In the genomic region with DNA sequence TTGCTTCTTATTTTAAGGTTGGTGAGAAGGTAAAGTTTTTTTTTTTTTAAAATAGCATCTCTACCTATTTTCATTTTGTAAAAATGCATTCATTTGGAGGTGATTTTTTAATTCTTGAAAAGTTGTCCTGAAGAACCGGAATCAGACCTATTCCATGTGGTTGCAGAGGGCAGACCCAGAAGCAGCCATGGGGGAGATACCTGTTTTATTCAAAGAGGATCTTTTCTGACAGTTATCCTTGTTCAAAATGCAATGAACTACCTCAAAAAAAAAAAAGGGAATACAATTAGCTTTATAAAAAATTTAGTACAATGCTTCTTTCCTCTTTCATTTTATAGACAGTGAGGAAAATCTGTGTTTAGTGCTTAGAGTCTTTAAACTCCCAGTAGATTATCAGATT, we compare ENCODE assay signal across 7 cellular contexts. TPM values are rescaled to one million over a fixed set of nuclear protein-coding genes. Genes with fewer than 3 reads are reported as not detected.
DNase-seq lines count a peak whose midpoint lies in the region; ATAC-seq, FAIRE-seq and TF ChIP-seq lines count a peak whose summit lies in the region.

No MANE protein-coding gene starts in this region.

- TF ChIP-seq RAD21 in HepG2 (CRISPR knock-in tag; IDR thresholded peaks at IDR 0.05) = no peak

- no peak for ATAC-seq in HepG2
- ATAC-seq in thoracic aorta (ENCODE audit: insufficient number of reproducible peaks, low FRiP score, low read depth) = no peak
- ATAC-seq in GM21529 (IDR thresholded peaks at IDR 0.05; ENCODE audit: unreplicated experiment) = no peak

- intact Hi-C loops in HepG2 (cut with micrococcal nuclease; ENCODE audit: unreplicated experiment) = loop anchor here (5.0 to 10.0 kb wide), 2 partner anchors 364 to 671 kb away; a partner anchor contains a TSS

- no peak for FAIRE-seq in HepG2 (lab: Jason Lieb, UNC)
- no peak for FAIRE-seq in small intestine (lab: Jason Lieb, UNC)

- TF ChIP-seq CTCF in HEK293 (tag by site-specific recombination; IDR thresholded peaks at IDR 0.05) = no peak
- TF ChIP-seq CTCF in HepG2 (CRISPR knock-in tag; IDR thresholded peaks at IDR 0.05) = no peak
- no peak for TF ChIP-seq CTCF in thoracic aorta (IDR thresholded peaks at IDR 0.05)

- POLR2A ChIA-PET in HEK293 (lab: Yijun Ruan, JAX) = interaction anchor here (0.7 to 2.9 kb wide), 5 partner anchors 9 to 251 kb away, joined by 3 to 38 read pairs (median 13); a partner anchor contains a TSS
- POLR2A ChIA-PET in HepG2 (lab: Yijun Ruan, JAX) = interaction anchor here (1.3 to 4.0 kb wide), 7 partner anchors 9 to 275 kb away, joined by 4 to 35 read pairs (median 9); a partner anchor contains a TSS

- no peak for TF ChIP-seq EP300 in HepG2 (IDR thresholded peaks at IDR 0.05; ENCODE audit: low read depth in 2 of 2, low read length in 2 of 2)
- no peak for TF ChIP-seq EP300 in HepG2 (CRISPR knock-in tag; IDR thresholded peaks at IDR 0.05; ENCODE audit: borderline replicate concordance)

- in situ Hi-C loops in HepG2 (cut with HindIII; ENCODE audit: extremely low pct_ligation_motif_present, low pct_unique_long_range_greater_than_20kb) = loop anchor here (5.0 to 25.0 kb wide), 3 partner anchors 251 to 676 kb away; a partner anchor contains a TSS

- TF ChIP-seq POLR2A in HepG2 (IDR thresholded peaks at IDR 0.05; ENCODE audit: insufficient read depth in 1 of 2, low read depth in 2 of 2, low read length in 2 of 2) = no peak

- H4K20me1 ChIP-seq in HepG2 (ENCODE audit: insufficient read depth, low read length) = no peaks in the 10 kb centered on the region

- CTCF ChIA-PET in HEK293 (lab: Yijun Ruan, JAX) = interaction anchor here (0.7 to 6.1 kb wide), 14 partner anchors 8 to 274 kb away, joined by 3 to 91 read pairs (median 4); a partner anchor contains a TSS
- CTCF ChIA-PET in HepG2 (lab: Yijun Ruan, JAX; ENCODE audit: low intra/inter-chr PET ratio, low total read pairs) = interaction anchor here (0.9 to 2.8 kb wide), 2 partner anchors 8 to 19 kb away, joined by 5 to 40 read pairs; a partner anchor contains a TSS

- peak overlapping the region; percentile 85 for H3K4me2 ChIP-seq in HepG2 (ENCODE audit: low read depth, low read length)

- H3K27me3 ChIP-seq in HepG2 (ENCODE audit: control insufficient read depth in 1 of 2, insufficient read depth in 2 of 2, low read length in 2 of 2) (no peaks in the 10 kb centered on the region; a peak in 1 of 5 replicates), thoracic aorta (replicated peaks; ENCODE audit: insufficient read depth) (no peaks in the 10 kb centered on the region), small intestine (ENCODE audit: control insufficient read depth in 2 of 2, insufficient read depth in 2 of 2, low read length in 2 of 2) (no peaks in the 10 kb centered on the region)

- H3K4me3 ChIP-seq in HEK293 (ENCODE audit: low read depth, low read length) = peak overlapping the region; percentile 77
- peak overlapping the region; percentile 72 to 89 (median 80) for H3K4me3 ChIP-seq in HepG2 (replicated peaks in 1 of 3; ENCODE audit: insufficient read depth in 1 of 3, low read depth in 2 of 3, low read length in 3 of 3)
- H3K4me3 ChIP-seq in thoracic aorta = peak overlapping the region; percentile 78
- no peak overlapping the region for H3K4me3 ChIP-seq in small intestine (ENCODE audit: low read depth in 1 of 2, low read length in 2 of 2)

- H3K79me2 ChIP-seq in HepG2 (ENCODE audit: insufficient read depth, low read length) = no peaks in the 10 kb centered on the region

- DNase-seq in HepG2 (ENCODE audit: low spot score) (no peak), thoracic aorta (ENCODE audit: low spot score) (no peak), small intestine (no peak)
- DNase-seq in activated CD8-positive, alpha-beta memory T cell treated with anti-CD3 and anti-CD28 coated beads for 24 hours = no peak

- 47% methylated on average over 1 of the region's 1 CpG for WGBS in HepG2 (ENCODE audit: low lambda C conversion rate)
- WGBS in small intestine, 3 donors = 84 to 93% (median 91%) methylated on average over 1 of the region's 1 CpG

- H3K9me3 ChIP-seq in HEK293 (ENCODE audit: control insufficient read depth, insufficient read depth, low read depth, low read length) (no peaks in the 10 kb centered on the region), HepG2 (ENCODE audit: low read length) (no peaks in the 10 kb centered on the region), thoracic aorta (no peaks in the 10 kb centered on the region), small intestine (ENCODE audit: control insufficient read depth, low read depth) (no peaks in the 10 kb centered on the region)

- H3K36me3 ChIP-seq in HEK293 (ENCODE audit: control insufficient read depth in 2 of 2, insufficient read depth in 1 of 2, low read length in 2 of 2) (no peaks in the 10 kb centered on the region), HepG2 (replicated peaks in 1 of 2; ENCODE audit: control insufficient read depth in 1 of 2, insufficient read depth in 2 of 2, low read length in 2 of 2) (no peaks in the 10 kb centered on the region), thoracic aorta (no peaks in the 10 kb centered on the region), small intestine (ENCODE audit: control insufficient read depth in 2 of 2, insufficient read depth in 2 of 2, low read length in 2 of 2) (no peaks in the 10 kb centered on the region)

- peak overlapping the region; percentile 95 for H3K9ac ChIP-seq in HepG2 (ENCODE audit: insufficient read depth, low read depth, low read length)

- H3K4me1 ChIP-seq in HEK293 (ENCODE audit: control insufficient read depth, insufficient read depth, low read length) = peaks cover 2% of the 10 kb centered on the region; the same call in 1 of the 2 replicates
- peaks cover 27% of the 10 kb centered on the region for H3K4me1 ChIP-seq in HepG2 (ENCODE audit: insufficient read depth, low read length)
- H3K4me1 ChIP-seq in thoracic aorta (ENCODE audit: control insufficient read depth in 1 of 2, low read depth in 2 of 2) = peaks cover 14 to 28% of the 10 kb centered on the region in 2 donors
- H3K4me1 ChIP-seq in small intestine (ENCODE audit: control insufficient read depth in 2 of 2, insufficient read depth in 1 of 2, low read depth in 1 of 2, low read length in 1 of 2) = peaks cover 0 to 2% of the 10 kb centered on the region in 2 donors

- peak overlapping the region; percentile 75 for H3K27ac ChIP-seq in HEK293 (ENCODE audit: extremely low read depth, low read depth, low read length)
- peak overlapping the region; percentile 98 for H3K27ac ChIP-seq in angular gyrus (ENCODE audit: low read depth, low read length)
- H3K27ac ChIP-seq in HepG2 (ENCODE audit: extremely low read length, insufficient read depth, low read length) = peak overlapping the region; percentile 92
- peak overlapping the region; percentile 97 to 99 for H3K27ac ChIP-seq in thoracic aorta
- H3K27ac ChIP-seq in small intestine (ENCODE audit: low read depth in 1 of 2, low read length in 1 of 2) = no peak overlapping the region

- BruUV-seq in HepG2 (replicated peaks; lab: Mats Ljungman, UMichigan) = no TSS peak

- H2AFZ ChIP-seq in HepG2 (ENCODE audit: low read length) = peak overlapping the region; percentile 100

RNA-seq across cellular contexts. Expression of a gene that starts 8.4 kb away (rescaled TPM):
- total RNA-seq in HepG2 (2016; rRNA removed; fragmentation: Illumina TruSeq; extraction: Trizol) (57.9 and 62.5 TPM in 2 replicates), thoracic aorta (100 to 1,000 TPM in 1 of 2 donors, 10 to 100 TPM in 1; 49.5 to 126 TPM)
- 35.7 and 44.4 TPM in 2 replicates for total RNA-seq in HepG2 (2016; cell fraction: cytosol; rRNA removed; fragmentation: Illumina TruSeq; extraction: Trizol; ENCODE audit: low read depth)
- total RNA-seq in HepG2 (2016; cell fraction: insoluble cytoplasmic fraction; rRNA removed; fragmentation: Illumina TruSeq; extraction: Trizol) = 59.7 and 63.0 TPM in 2 replicates
- 22.3 and 26.0 TPM in 2 replicates for total RNA-seq in HepG2 (2016; cell fraction: membrane; rRNA removed; fragmentation: Illumina TruSeq; extraction: Trizol)
- 91.5 and 98.9 TPM in 2 replicates for total RNA-seq in HepG2 (2016; cell fraction: nucleus; rRNA removed; fragmentation: Illumina TruSeq; extraction: Trizol)
- polyA plus RNA-seq in HepG2 (2011; rRNA removed) (19.9 and 21.3 TPM in 2 replicates), small intestine (10 to 100 TPM; 19.6 to 33.5 (median 29.1) TPM)
- polyA plus RNA-seq in HepG2 (2011; cell fraction: cytosol; rRNA removed) = 6.3 and 8.5 TPM in 2 replicates
- 36.3 and 47.2 TPM in 2 replicates for polyA plus RNA-seq in HepG2 (2011; cell fraction: nucleus; rRNA removed)
- polyA plus RNA-seq in HepG2 (2012) = 21.6 and 25.8 TPM in 2 replicates
- polyA plus RNA-seq in HepG2 (2016; cell fraction: cytosol; fragmentation: Illumina TruSeq; extraction: Trizol; ENCODE audit: low read depth) = 2.7 and 3.3 TPM in 2 replicates
- 58.7 and 61.6 TPM in 2 replicates for polyA plus RNA-seq in HepG2 (2016; cell fraction: insoluble cytoplasmic fraction; fragmentation: Illumina TruSeq; extraction: Trizol; ENCODE audit: low read depth)
- polyA plus RNA-seq in HepG2 (2016; cell fraction: membrane; fragmentation: Illumina TruSeq; extraction: Trizol; ENCODE audit: low read depth) = 5.6 TPM in 2 replicates
- 92.9 and 120 TPM in 2 replicates for polyA plus RNA-seq in HepG2 (2016; cell fraction: nucleus; fragmentation: Illumina TruSeq; extraction: Trizol; ENCODE audit: insufficient read depth, low read depth)
- polyA minus RNA-seq in HepG2 (2011; rRNA and poly(A)+ RNA removed; ENCODE audit: low replicate concordance) = 21.7 and 46.2 TPM in 2 replicates
- 16.4 and 23.0 TPM in 2 replicates for polyA minus RNA-seq in HepG2 (2011; cell fraction: cytosol; rRNA and poly(A)+ RNA removed)
- 222 and 226 TPM in 2 replicates for polyA minus RNA-seq in HepG2 (2011; cell fraction: nucleus; rRNA and poly(A)+ RNA removed)

RNA-seq across cellular contexts. Expression of a gene that starts 31.9 kb away (rescaled TPM):
- 31.9 and 36.1 TPM in 2 replicates for total RNA-seq in HepG2 (2016; rRNA removed; fragmentation: Illumina TruSeq; extraction: Trizol)
- total RNA-seq in HepG2 (2016; cell fraction: cytosol; rRNA removed; fragmentation: Illumina TruSeq; extraction: Trizol; ENCODE audit: low read depth) = 9.3 and 12.2 TPM in 2 replicates
- total RNA-seq in HepG2 (2016; cell fraction: insoluble cytoplasmic fraction; rRNA removed; fragmentation: Illumina TruSeq; extraction: Trizol) = 35.0 TPM in 2 replicates
- total RNA-seq in HepG2 (2016; cell fraction: membrane; rRNA removed; fragmentation: Illumina TruSeq; extraction: Trizol) = 33.5 and 36.6 TPM in 2 replicates
- total RNA-seq in HepG2 (2016; cell fraction: nucleus; rRNA removed; fragmentation: Illumina TruSeq; extraction: Trizol) = 18.8 and 19.2 TPM in 2 replicates
- 12.7 and 13.6 TPM in 2 replicates for polyA plus RNA-seq in HepG2 (2011; rRNA removed)
- 10.4 and 11.2 TPM in 2 replicates for polyA plus RNA-seq in HepG2 (2011; cell fraction: cytosol; rRNA removed)
- 8.5 TPM in 2 replicates for polyA plus RNA-seq in HepG2 (2011; cell fraction: nucleus; rRNA removed)
- 22.3 and 22.4 TPM in 2 replicates for polyA plus RNA-seq in HepG2 (2012)
- 7.1 and 10.0 TPM in 2 replicates for polyA plus RNA-seq in HepG2 (2016; cell fraction: cytosol; fragmentation: Illumina TruSeq; extraction: Trizol; ENCODE audit: low read depth)
- 45.6 and 46.6 TPM in 2 replicates for polyA plus RNA-seq in HepG2 (2016; cell fraction: insoluble cytoplasmic fraction; fragmentation: Illumina TruSeq; extraction: Trizol; ENCODE audit: low read depth)
- polyA plus RNA-seq in HepG2 (2016; cell fraction: membrane; fragmentation: Illumina TruSeq; extraction: Trizol; ENCODE audit: low read depth) = 20.3 and 27.1 TPM in 2 replicates
- 31.2 and 33.5 TPM in 2 replicates for polyA plus RNA-seq in HepG2 (2016; cell fraction: nucleus; fragmentation: Illumina TruSeq; extraction: Trizol; ENCODE audit: insufficient read depth, low read depth)
- polyA minus RNA-seq in HepG2 (2011; rRNA and poly(A)+ RNA removed; ENCODE audit: low replicate concordance) = 13.8 and 26.7 TPM in 2 replicates
- 9.2 and 10.8 TPM in 2 replicates for polyA minus RNA-seq in HepG2 (2011; cell fraction: cytosol; rRNA and poly(A)+ RNA removed)
- polyA minus RNA-seq in HepG2 (2011; cell fraction: nucleus; rRNA and poly(A)+ RNA removed) = 10.3 and 10.9 TPM in 2 replicates
- 10 to 100 TPM; 33.7 to 67.2 TPM for total RNA-seq in thoracic aorta
- 10 to 100 TPM; 51.9 to 65.4 (median 64.6) TPM for polyA plus RNA-seq in small intestine

Comparison
In these comparisons a context has a peak if more than half of its experiments do, and no peak if none do; other contexts are left out.
1. H3K27ac ChIP-seq: peak in HEK293 (single experiment), angular gyrus (single experiment), HepG2 (single experiment) and thoracic aorta (2 of 2); none in small intestine (0 of 2).
2. H3K4me3 ChIP-seq: peak in HEK293 (single experiment), HepG2 (3 of 3) and thoracic aorta (single experiment); none in small intestine (0 of 2).